ENCODE assay signal across 14 cellular contexts in genomic region chr12:26150737-26151450, GRCh38. TPM values are rescaled to one million over a fixed set of nuclear protein-coding genes. Genes with fewer than 3 reads are reported as not detected.
A peak's percentile ranks its signal among the peaks of the same experiment; 100 is the strongest.
DNase-seq lines count a peak whose midpoint lies in the region; ATAC-seq and TF ChIP-seq lines count a peak whose summit lies in the region.
"Had no signal": no experiment of that assay in that cellular context is flagged by ENCODE, and none has a peak within 500 bp of the region (broad histone marks: within the 10 kb centered on the region; RNA-seq: fewer than 3 reads in every experiment).

No MANE protein-coding gene starts in this region.

- peaks cover 18 to 42% of the 10 kb centered on the region in 2 donors for H3K4me1 ChIP-seq in thoracic aorta (ENCODE audit: control insufficient read depth in 1 of 2, low read depth in 2 of 2)

- no peaks in the 10 kb centered on the region for H3K36me3 ChIP-seq in thoracic aorta

- no peak overlapping the region for H3K4me3 Mint-ChIP-seq in activated CD8-positive, alpha-beta T cell treated with anti-CD3 and anti-CD28 coated beads, Interleukin-2, amount 10 ng/mL, durations not matched to agents 7 days and 5 days
- no peak overlapping the region for H3K4me3 Mint-ChIP-seq in stimulated activated memory B cell treated with anti-CD40 and anti-IgM and Interleukin-4, amounts not matched to agents 10 μg/mL and 1 μg/mL and 100 μg/mL, for 72 hours

- TF ChIP-seq CTCF in thoracic aorta (IDR thresholded peaks at IDR 0.05), result no peak

- H3K9me3 ChIP-seq in thoracic aorta, result no peaks in the 10 kb centered on the region

- CTCF ChIA-PET in activated CD8-positive, alpha-beta T cell treated with anti-CD3 and anti-CD28 coated beads, Interleukin-2, amount 10 ng/mL, durations not matched to agents 7 days and 5 days (lab: Charles Lee), result interaction anchor here (0.7 to 1.2 kb wide), 2 partner anchors 53 to 273 kb away, joined by 4 read pairs; no protein-coding TSS in a partner anchor

- no peaks in the 10 kb centered on the region for H3K27me3 ChIP-seq in thoracic aorta (replicated peaks; ENCODE audit: insufficient read depth)

- intact Hi-C loops in left cardiac atrium (cut with DNase I), result no loop called here

- H3K36me3 Mint-ChIP-seq in activated CD8-positive, alpha-beta T cell treated with anti-CD3 and anti-CD28 coated beads, Interleukin-2, amount 10 ng/mL, durations not matched to agents 7 days and 5 days (ENCODE audit: low read depth), result no peaks in the 10 kb centered on the region
- no peaks in the 10 kb centered on the region for H3K36me3 Mint-ChIP-seq in stimulated activated memory B cell treated with anti-CD40 and anti-IgM and Interleukin-4, amounts not matched to agents 10 μg/mL and 1 μg/mL and 100 μg/mL, for 72 hours
- H3K36me3 Mint-ChIP-seq: brain had no signal

- no peak overlapping the region for H3K27ac Mint-ChIP-seq in activated CD8-positive, alpha-beta T cell treated with anti-CD3 and anti-CD28 coated beads, Interleukin-2, amount 10 ng/mL, durations not matched to agents 7 days and 5 days
- no peak overlapping the region for H3K27ac Mint-ChIP-seq in stimulated activated memory B cell treated with anti-CD40 and anti-IgM and Interleukin-4, amounts not matched to agents 10 μg/mL and 1 μg/mL and 100 μg/mL, for 72 hours

- POLR2A ChIA-PET in activated CD8-positive, alpha-beta T cell treated with anti-CD3 and anti-CD28 coated beads, Interleukin-2, amount 10 ng/mL, durations not matched to agents 7 days and 5 days (lab: Charles Lee), result no interaction called here

- H3K27me3 Mint-ChIP-seq in activated CD8-positive, alpha-beta T cell treated with anti-CD3 and anti-CD28 coated beads, Interleukin-2, amount 10 ng/mL, durations not matched to agents 7 days and 5 days (ENCODE audit: low read depth), result peaks cover 25% of the 10 kb centered on the region
- H3K27me3 Mint-ChIP-seq in stimulated activated memory B cell treated with anti-CD40 and anti-IgM and Interleukin-4, amounts not matched to agents 10 μg/mL and 1 μg/mL and 100 μg/mL, for 72 hours, result no peaks in the 10 kb centered on the region

- DNase-seq in HCEC 1CT (peak; percentile 66), astrocyte of the hippocampus (ENCODE audit: low read depth, low spot score) (peak; percentile 89), left cardiac atrium (no peak), thoracic aorta (ENCODE audit: low spot score) (no peak)
- DNase-seq in activated CD8-positive, alpha-beta T cell treated with anti-CD3 and anti-CD28 coated beads, Interleukin-2, amount 10 ng/mL, durations not matched to agents 7 days and 5 days, result no peak
- DNase-seq: DMS153; left colon; stimulated activated CD4-positive, alpha-beta T cell treated with anti-CD3 and anti-CD28 coated beads, Interleukin-1b, Interleukin-23, amount 100 ng/mL, for 48 hours; stimulated activated naive CD4-positive, alpha-beta T cell treated with Interleukin-2 at 50 U/mL for 16 hours had no signal

- H3K4me1 Mint-ChIP-seq in activated CD8-positive, alpha-beta T cell treated with anti-CD3 and anti-CD28 coated beads, Interleukin-2, amount 10 ng/mL, durations not matched to agents 7 days and 5 days (ENCODE audit: low read depth), result no peaks in the 10 kb centered on the region
- peaks cover 44% of the 10 kb centered on the region for H3K4me1 Mint-ChIP-seq in stimulated activated memory B cell treated with anti-CD40 and anti-IgM and Interleukin-4, amounts not matched to agents 10 μg/mL and 1 μg/mL and 100 μg/mL, for 72 hours

- peak overlapping the region; percentile 64 to 66 for H3K27ac ChIP-seq in thoracic aorta
- H3K27ac ChIP-seq: RWPE1 had no signal

- no peak overlapping the region for H3K4me3 ChIP-seq in thoracic aorta

- no peaks in the 10 kb centered on the region for H3K9me3 Mint-ChIP-seq in activated CD8-positive, alpha-beta T cell treated with anti-CD3 and anti-CD28 coated beads, Interleukin-2, amount 10 ng/mL, durations not matched to agents 7 days and 5 days (ENCODE audit: insufficient read depth)
- H3K9me3 Mint-ChIP-seq in stimulated activated memory B cell treated with anti-CD40 and anti-IgM and Interleukin-4, amounts not matched to agents 10 μg/mL and 1 μg/mL and 100 μg/mL, for 72 hours, result no peaks in the 10 kb centered on the region

- ATAC-seq in left cardiac atrium (peak; percentile 71 to 86), thoracic aorta (ENCODE audit: insufficient number of reproducible peaks, low FRiP score, low read depth) (peak; percentile 65), HG02938 (IDR thresholded peaks at IDR 0.05; ENCODE audit: unreplicated experiment) (no peak)
- no peak for ATAC-seq in activated CD8-positive, alpha-beta T cell treated with anti-CD3 and anti-CD28 coated beads, Interleukin-2, amount 10 ng/mL, durations not matched to agents 7 days and 5 days
- ATAC-seq in stimulated activated memory B cell treated with anti-CD40 and anti-IgM and Interleukin-4, amounts not matched to agents 10 μg/mL and 1 μg/mL and 100 μg/mL, for 72 hours, result no peak
- ATAC-seq: esophagus mucosa, left colon had no signal

RNA-seq across cellular contexts. Expression of gene BHLHE41, which starts 26.1 kb away (rescaled TPM):
- total RNA-seq in left cardiac atrium, result 10 to 100 TPM; 18.6 to 35.8 TPM
- 10 to 100 TPM in 1 of 2 donors, 1 to 10 TPM in 1; 7.5 to 29.8 TPM for total RNA-seq in thoracic aorta
- total RNA-seq in activated CD8-positive, alpha-beta T cell treated with anti-CD3 and anti-CD28 coated beads, Interleukin-2, amount 10 ng/mL, durations not matched to agents 7 days and 5 days, result not detected

RNA-seq across cellular contexts. Expression of gene SSPN, which starts 44.5 kb away (rescaled TPM):
- total RNA-seq in left cardiac atrium, result 100 to 1,000 TPM; 103 to 114 TPM
- total RNA-seq in thoracic aorta, result 10 to 100 TPM; 36.7 to 50.9 TPM
- total RNA-seq in activated CD8-positive, alpha-beta T cell treated with anti-CD3 and anti-CD28 coated beads, Interleukin-2, amount 10 ng/mL, durations not matched to agents 7 days and 5 days, result not detected

Comparison
In these comparisons a context has a peak if more than half of its experiments do, and no peak if none do; other contexts are left out.
1. DNase-seq: peak in HCEC 1CT (single experiment) and astrocyte of the hippocampus (single experiment); none in left cardiac atrium (single experiment), thoracic aorta (single experiment) and activated CD8-positive, alpha-beta T cell treated with anti-CD3 and anti-CD28 coated beads, Interleukin-2, amount 10 ng/mL, durations not matched to agents 7 days and 5 days (single experiment).
2. ATAC-seq: peak in left cardiac atrium (2 of 2) and thoracic aorta (single experiment); none in activated CD8-positive, alpha-beta T cell treated with anti-CD3 and anti-CD28 coated beads, Interleukin-2, amount 10 ng/mL, durations not matched to agents 7 days and 5 days (single experiment), stimulated activated memory B cell treated with anti-CD40 and anti-IgM and Interleukin-4, amounts not matched to agents 10 μg/mL and 1 μg/mL and 100 μg/mL, for 72 hours (single experiment) and HG02938 (single experiment).
3. RNA of gene BHLHE41, which starts 26.1 kb away (total RNA-seq): 18.6 to 35.8 TPM in left cardiac atrium and 7.5 to 29.8 TPM in thoracic aorta; not detected in activated CD8-positive, alpha-beta T cell treated with anti-CD3 and anti-CD28 coated beads, Interleukin-2, amount 10 ng/mL, durations not matched to agents 7 days and 5 days; every median in the first group is over 4 times any median in the second.
4. RNA of gene SSPN, which starts 44.5 kb away (total RNA-seq): 103 to 114 TPM in left cardiac atrium and 36.7 to 50.9 TPM in thoracic aorta; not detected in activated CD8-positive, alpha-beta T cell treated with anti-CD3 and anti-CD28 coated beads, Interleukin-2, amount 10 ng/mL, durations not matched to agents 7 days and 5 days; every median in the first group is over 10 times any median in the second.